1 cellular context compared by ENCODE assay signal in genomic region chr10:19705273-19705672, GRCh38.
TF ChIP-seq lines count a peak whose summit lies in the region.

No MANE protein-coding gene starts in this region.

TF ChIP-seq in IMR-90, 13 proteins besides CTCF, POLR2A, EP300 and RAD21 (continued from another document):
- TF ChIP-seq ELK1 (IDR thresholded peaks at IDR 0.05; ENCODE audit: borderline replicate concordance, low read depth, low read length) (no peak), NFE2L2 (IDR thresholded peaks at IDR 0.05; ENCODE audit: low read depth, low read length) (no peak), BHLHE40 (IDR thresholded peaks at IDR 0.05; ENCODE audit: low read depth, low read length) (no peak), MAZ (IDR thresholded peaks at IDR 0.05; ENCODE audit: borderline replicate concordance, low read depth, low read length) (no peak), RCOR1 (IDR thresholded peaks at IDR 0.05; ENCODE audit: insufficient replicate concordance, low read length) (no peak), MXI1 (IDR thresholded peaks at IDR 0.05; ENCODE audit: borderline replicate concordance, low read depth, low read length) (no peak), SMC3 (IDR thresholded peaks at IDR 0.05; ENCODE audit: low read depth, low read length) (no peak), RFX5 (IDR thresholded peaks at IDR 0.05; ENCODE audit: low read depth, low read length) (no peak), CHD1 (IDR thresholded peaks at IDR 0.05; ENCODE audit: low read depth, low read length) (no peak)
